11 cellular contexts compared by ENCODE assay signal in the genomic region with DNA sequence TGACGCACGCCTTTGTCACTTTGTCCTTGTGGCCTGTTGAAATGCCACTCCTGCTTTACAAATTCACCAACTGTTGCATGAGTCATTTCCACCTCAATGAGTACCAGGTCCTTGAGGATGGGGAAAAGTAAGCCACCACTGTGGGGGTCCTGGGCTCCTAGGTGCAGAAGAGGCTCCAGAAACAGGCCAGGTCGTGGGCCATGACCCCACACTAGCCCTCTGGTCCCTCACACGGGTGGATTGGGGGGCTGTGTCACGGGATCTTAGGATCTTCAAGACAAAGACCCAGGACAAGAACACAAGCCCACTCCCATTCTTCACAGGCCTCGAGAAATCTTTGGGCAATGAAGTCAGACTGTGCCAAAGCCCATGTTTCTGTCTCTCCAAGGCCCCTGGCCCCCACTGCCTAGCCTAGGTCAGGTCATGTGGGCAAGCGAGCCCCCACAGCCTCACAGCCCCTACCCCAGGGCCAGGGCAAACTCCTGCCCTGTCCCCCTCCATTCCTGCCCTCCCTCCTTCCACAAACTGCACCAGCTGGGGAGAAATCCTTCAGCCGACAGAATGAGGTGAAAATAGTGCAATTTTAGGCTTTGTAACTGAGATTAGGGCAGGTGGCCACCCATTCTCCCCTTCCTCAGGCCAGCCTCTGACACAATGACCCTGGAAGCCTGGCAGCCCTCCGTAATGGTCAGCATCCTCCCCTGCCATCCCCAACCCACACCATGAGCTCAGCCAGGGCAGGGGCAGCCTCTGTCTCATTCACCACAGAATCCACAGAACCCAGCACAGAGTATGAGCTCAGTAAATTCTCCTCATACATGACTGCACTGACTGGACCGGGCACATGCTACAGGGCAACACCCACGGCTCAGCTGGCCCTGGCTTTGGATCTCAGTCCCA. TPM values are rescaled to one million over a fixed set of nuclear protein-coding genes. Genes with fewer than 3 reads are reported as not detected.
DNase-seq lines count a peak whose midpoint lies in the region; ATAC-seq and TF ChIP-seq lines count a peak whose summit lies in the region.
"Had no signal": no experiment of that assay in that cellular context is flagged by ENCODE, and none has a peak within 500 bp of the region (broad histone marks: within the 10 kb centered on the region; RNA-seq: fewer than 3 reads in every experiment).

No MANE protein-coding gene starts in this region.

- H3K4me1 ChIP-seq in stomach smooth muscle (ENCODE audit: control insufficient read depth, insufficient read depth, low read length) (peaks cover 27% of the 10 kb centered on the region), breast epithelium (no peaks in the 10 kb centered on the region)

- intact Hi-C loops in breast epithelium (cut with DNase I; ENCODE audit: low total_unique reads), result no loop called here

- peaks cover 0 to 2% of the 10 kb centered on the region in 2 donors for H3K36me3 ChIP-seq in stomach smooth muscle (ENCODE audit: control insufficient read depth in 2 of 2, insufficient read depth in 2 of 2, low read length in 2 of 2)
- no peaks in the 10 kb centered on the region for H3K36me3 ChIP-seq in breast epithelium

- H3K36me3 Mint-ChIP-seq in stimulated activated naive B cell treated with anti-CD40 and anti-IgM and Interleukin-4, amounts not matched to agents 10 μg/mL and 1 μg/mL and 100 μg/mL, for 72 hours, result no peaks in the 10 kb centered on the region
- H3K36me3 Mint-ChIP-seq: IgD-negative memory B cell had no signal

- no peak overlapping the region for H3K4me3 Mint-ChIP-seq in stimulated activated naive B cell treated with anti-CD40 and anti-IgM and Interleukin-4, amounts not matched to agents 10 μg/mL and 1 μg/mL and 100 μg/mL, for 72 hours
- H3K4me3 Mint-ChIP-seq: IgD-negative memory B cell had no signal

- peak overlapping the region in 1 of 2 donors; percentile 42 for H3K9ac ChIP-seq in stomach smooth muscle (ENCODE audit: low read length in 2 of 2)

- H3K27me3 ChIP-seq in stomach smooth muscle (ENCODE audit: control insufficient read depth in 1 of 2, insufficient read depth in 2 of 2, low read length in 2 of 2), result peaks cover 7 to 64% of the 10 kb centered on the region in 2 donors
- no peaks in the 10 kb centered on the region for H3K27me3 ChIP-seq in breast epithelium

- H3K27me3 Mint-ChIP-seq in stimulated activated naive B cell treated with anti-CD40 and anti-IgM and Interleukin-4, amounts not matched to agents 10 μg/mL and 1 μg/mL and 100 μg/mL, for 72 hours, result peaks cover 2 to 19% of the 10 kb centered on the region in 2 donors

- TF ChIP-seq CTCF in breast epithelium (IDR thresholded peaks at IDR 0.05), result no peak

- no peak for ATAC-seq in left lobe of liver
- ATAC-seq in stimulated activated naive B cell treated with anti-CD40 and anti-IgM and Interleukin-4, amounts not matched to agents 10 μg/mL and 1 μg/mL and 100 μg/mL, for 72 hours (replicated peaks), result no peak

- peak overlapping the region; percentile 31 for H3K27ac ChIP-seq in stomach smooth muscle (ENCODE audit: low read length)
- no peak overlapping the region for H3K27ac ChIP-seq in breast epithelium
- H3K27ac ChIP-seq: 22Rv1 had no signal

- H3K27ac Mint-ChIP-seq in stimulated activated naive B cell treated with anti-CD40 and anti-IgM and Interleukin-4, amounts not matched to agents 10 μg/mL and 1 μg/mL and 100 μg/mL, for 72 hours, result no peak overlapping the region
- H3K27ac Mint-ChIP-seq: IgD-negative memory B cell had no signal

- no peaks in the 10 kb centered on the region for H3K9me3 Mint-ChIP-seq in stimulated activated naive B cell treated with anti-CD40 and anti-IgM and Interleukin-4, amounts not matched to agents 10 μg/mL and 1 μg/mL and 100 μg/mL, for 72 hours
- H3K9me3 Mint-ChIP-seq: IgD-negative memory B cell had no signal

- TF ChIP-seq POLR2A in breast epithelium (IDR thresholded peaks at IDR 0.05), result no peak

- H3K4me3 ChIP-seq in stomach smooth muscle (ENCODE audit: low read length in 2 of 2), result no peak overlapping the region
- no peak overlapping the region for H3K4me3 ChIP-seq in breast epithelium

- DNase-seq in activated CD4-positive, alpha-beta T cell treated with anti-CD3 and anti-CD28 coated beads for 48 hours, result peak; percentile 1
- no peak for DNase-seq in activated CD4-positive, alpha-beta T cell treated with anti-CD3 and anti-CD28 coated beads, Interleukin-2, amount 50 U/mL, for 4 hours
- peak; percentile 47 for DNase-seq in activated CD8-positive, alpha-beta memory T cell treated with anti-CD3 and anti-CD28 coated beads for 24 hours
- DNase-seq in left lobe of liver (ENCODE audit: low spot score) (peak; percentile 47), Kasumi-1 (lab: John Stamatoyannopoulos, UW) (no peak), breast epithelium (ENCODE audit: low spot score in 2 of 2) (no peak)
- DNase-seq in stimulated activated naive B cell treated with anti-CD40 and anti-IgM and Interleukin-4, amounts not matched to agents 10 μg/mL and 1 μg/mL and 100 μg/mL, for 72 hours, result no peak
- DNase-seq: NCI-H2171 had no signal

- no peaks in the 10 kb centered on the region for H3K4me1 Mint-ChIP-seq in stimulated activated naive B cell treated with anti-CD40 and anti-IgM and Interleukin-4, amounts not matched to agents 10 μg/mL and 1 μg/mL and 100 μg/mL, for 72 hours
- H3K4me1 Mint-ChIP-seq: IgD-negative memory B cell had no signal

- H3K9me3 ChIP-seq in stomach smooth muscle (ENCODE audit: control insufficient read depth in 2 of 2, low read length in 2 of 2) (no peaks in the 10 kb centered on the region), breast epithelium (no peaks in the 10 kb centered on the region)

RNA-seq across cellular contexts. Expression of a gene that starts 8.3 kb away (rescaled TPM):
- total RNA-seq in left lobe of liver (1.1 TPM), breast epithelium (1 to 10 TPM in 2 of 3 donors, not detected in 1; 5.9 to 6.9 TPM)

RNA-seq across cellular contexts. Expression of a gene that starts 30.8 kb away (rescaled TPM):
- total RNA-seq in left lobe of liver, result 0.65 TPM
- 1 to 10 TPM; 1.6 to 5.9 (median 3.8) TPM for total RNA-seq in breast epithelium

Comparison
In these comparisons a context has a peak if more than half of its experiments do, and no peak if none do; other contexts are left out.
1. DNase-seq: peak in activated CD4-positive, alpha-beta T cell treated with anti-CD3 and anti-CD28 coated beads for 48 hours (single experiment), activated CD8-positive, alpha-beta memory T cell treated with anti-CD3 and anti-CD28 coated beads for 24 hours (single experiment) and left lobe of liver (single experiment); none in activated CD4-positive, alpha-beta T cell treated with anti-CD3 and anti-CD28 coated beads, Interleukin-2, amount 50 U/mL, for 4 hours (0 of 2), Kasumi-1 (0 of 2), breast epithelium (0 of 2) and stimulated activated naive B cell treated with anti-CD40 and anti-IgM and Interleukin-4, amounts not matched to agents 10 μg/mL and 1 μg/mL and 100 μg/mL, for 72 hours (single experiment).